15 cellular contexts compared by ENCODE assay signal in genomic region chr11:11450744-11451362, GRCh38.
DNase-seq lines count a peak whose midpoint lies in the region; ATAC-seq, FAIRE-seq and TF ChIP-seq lines count a peak whose summit lies in the region.
"Had no signal": no experiment of that assay in that cellular context is flagged by ENCODE, and none has a peak within 500 bp of the region (broad histone marks: within the 10 kb centered on the region; RNA-seq: fewer than 3 reads in every experiment).

No MANE protein-coding gene starts in this region.

- no peaks in the 10 kb centered on the region for H3K9me3 ChIP-seq in HCT116 (ENCODE audit: control insufficient read depth in 1 of 2, insufficient read depth in 1 of 2, low read depth in 1 of 2, low read length in 2 of 2)

- DNase-seq in HCT116 (ENCODE audit: low read depth, low spot score) (peak; percentile 26), amniotic epithelial cell (ENCODE audit: low read depth) (peak; percentile 27), iris pigment epithelial cell (ENCODE audit: low read depth) (peak; percentile 44), D721Med (ENCODE audit: insufficient read length, low spot score) (no peak)
- no peak for DNase-seq in activated CD4-positive, alpha-beta T cell treated with anti-CD3 and anti-CD28 coated beads for 1 hour
- no peak for DNase-seq in activated naive CD4-positive, alpha-beta T cell treated with Interleukin-2 at 50 U/mL for 16 hours
- DNase-seq: activated naive CD4-positive, alpha-beta T cell treated with anti-CD3 and anti-CD28 coated beads, Interleukin-2, amount 50 U/mL, for 16 hours; DMS153; NCI-H1092; occipital lobe; WERI-Rb-1 had no signal

- H3K36me3 ChIP-seq in HCT116 (ENCODE audit: control insufficient read depth in 1 of 2, insufficient read depth in 2 of 2, low read length in 2 of 2): no peaks in the 10 kb centered on the region
- H3K36me3 ChIP-seq: WERI-Rb-1 had no signal

- no peaks in the 10 kb centered on the region for H4K20me1 ChIP-seq in HCT116 (ENCODE audit: insufficient read depth)

- no peak overlapping the region for H3K4me3 ChIP-seq in HCT116 (replicated peaks in 1 of 2; ENCODE audit: low read depth in 1 of 2, low read length in 2 of 2)
- H3K4me3 ChIP-seq: SK-N-MC had no signal

- TF ChIP-seq POLR2A in HCT116 (IDR thresholded peaks at IDR 0.05; ENCODE audit: borderline replicate concordance, extremely low read depth, insufficient read depth, insufficient read length): no peak

- intact Hi-C loops in HCT116 (cut with micrococcal nuclease): no loop called here

- H3K27me3 ChIP-seq in HCT116 (ENCODE audit: insufficient read depth, low read length): no peaks in the 10 kb centered on the region

- FAIRE-seq in D721Med (lab: Jason Lieb, UNC): no peak

- H3K4me1 ChIP-seq in HCT116 (ENCODE audit: control insufficient read depth in 1 of 2, insufficient read depth in 2 of 2, low read length in 2 of 2): peaks cover 34 to 38% of the 10 kb centered on the region in 2 experiments

- H3K79me2 ChIP-seq in HCT116 (ENCODE audit: insufficient read depth, low read length): no peaks in the 10 kb centered on the region

- ATAC-seq in HCT116 (peak; percentile 64), HG02588 (IDR thresholded peaks at IDR 0.05; ENCODE audit: unreplicated experiment) (no peak)
- ATAC-seq: esophagus mucosa had no signal

- no peak overlapping the region for H2AFZ ChIP-seq in HCT116 (ENCODE audit: low read depth, low read length, poor library complexity, severe bottlenecking)

- BruUV-seq in HCT116 (replicated peaks; lab: Mats Ljungman, UMichigan): no TSS peak

- RAD21 ChIA-PET in HCT116 (lab: Charles Lee; ENCODE audit: low non-redundant PET in 1 of 2, low total read pairs in 2 of 2, uncharacterized antibody in 2 of 2, unreplicated experiment in 2 of 2): no interaction called here

- CTCF ChIA-PET in HCT116 (lab: Charles Lee): no interaction called here

- peak overlapping the region; percentile 33; the same call in 1 of the 2 replicates for H3K27ac ChIP-seq in 22Rv1
- H3K27ac ChIP-seq in HCT116 (ENCODE audit: low read depth, low read length): peak overlapping the region; percentile 63; the same call in 1 of the 2 replicates
- H3K27ac ChIP-seq: SK-N-MC, WERI-Rb-1 had no signal

- TF ChIP-seq CTCF in 22Rv1 (IDR thresholded peaks at IDR 0.05) (no peak), HCT116 (IDR thresholded peaks at IDR 0.05 in 2 of 3, conservative IDR thresholded peaks at IDR 0.05 in 1 of 3; ENCODE audit: borderline replicate concordance in 1 of 3, insufficient read depth in 1 of 3, low read depth in 2 of 3, low read length in 2 of 3) (no peak), D721Med (IDR thresholded peaks at IDR 0.05; ENCODE audit: insufficient read depth, missing control alignments) (no peak)

- no peak overlapping the region for H3K9ac ChIP-seq in HCT116 (ENCODE audit: low read length)

- TF ChIP-seq RAD21 in HCT116 (IDR thresholded peaks at IDR 0.05; ENCODE audit: low read depth): no peak

- H3K4me2 ChIP-seq in HCT116 (ENCODE audit: low read length): peak overlapping the region; percentile 67

- POLR2A ChIA-PET in HCT116 (lab: Charles Lee): no interaction called here

- no peaks in the 10 kb centered on the region for H3K9me2 ChIP-seq in HCT116 (ENCODE audit: insufficient read depth)

TF ChIP-seq in HCT116, 20 proteins besides CTCF, POLR2A, EP300 and RAD21:
- no peak for TF ChIP-seq POLR2AphosphoS5 (IDR thresholded peaks at IDR 0.05; ENCODE audit: low read depth, low read length)
- no peak for TF ChIP-seq SIN3A (IDR thresholded peaks at IDR 0.05; ENCODE audit: low read depth)
- 0 out of 2 replicates have a peak, but pooled peaks have one; percentile 7 for TF ChIP-seq SP1 (IDR thresholded peaks at IDR 0.05; ENCODE audit: low read depth)
- TF ChIP-seq EZH2 (IDR thresholded peaks at IDR 0.05): no peak
- 0 out of 2 replicates have a peak, but pooled peaks have one; percentile 28 for TF ChIP-seq CBX3 (IDR thresholded peaks at IDR 0.05; ENCODE audit: low read depth)
- peak; percentile 40; the same call in 1 of the 2 replicates for TF ChIP-seq JUND (IDR thresholded peaks at IDR 0.05)
- TF ChIP-seq FOSL1 (IDR thresholded peaks at IDR 0.05; ENCODE audit: low read depth): peak; percentile 43; the same call in 1 of the 2 replicates

Comparison
In these comparisons a context has a peak if more than half of its experiments do, and no peak if none do; other contexts are left out.
1. DNase-seq: peak in HCT116 (single experiment), amniotic epithelial cell (single experiment) and iris pigment epithelial cell (single experiment); none in activated CD4-positive, alpha-beta T cell treated with anti-CD3 and anti-CD28 coated beads for 1 hour (single experiment), D721Med (single experiment) and activated naive CD4-positive, alpha-beta T cell treated with Interleukin-2 at 50 U/mL for 16 hours (single experiment).